Comparison of ENCODE assay signal across 20 cellular contexts in the genomic region with DNA sequence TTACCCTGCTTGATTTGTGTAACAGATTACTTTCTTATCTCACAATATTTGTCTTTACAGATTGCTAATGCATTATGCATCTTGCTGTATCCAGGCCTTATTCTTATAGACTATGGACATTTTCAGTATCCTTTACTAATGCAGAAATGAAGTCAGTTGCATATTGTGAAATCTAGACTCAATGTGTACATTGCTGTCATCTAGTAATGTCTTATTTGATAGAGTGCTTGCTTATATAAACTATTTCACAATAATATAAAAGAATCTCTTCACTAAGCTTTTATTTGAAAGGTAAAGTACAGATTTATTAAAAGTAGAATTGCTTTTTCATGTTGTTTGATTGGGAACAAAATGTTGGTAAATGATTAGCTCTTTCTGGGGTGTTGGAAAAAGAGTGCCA. TPM values are rescaled to one million over a fixed set of nuclear protein-coding genes. Genes with fewer than 3 reads are reported as not detected.
DNase-seq lines count a peak whose midpoint lies in the region; ATAC-seq, FAIRE-seq and TF ChIP-seq lines count a peak whose summit lies in the region.
"Had no signal": no experiment of that assay in that cellular context is flagged by ENCODE, and none has a peak within 500 bp of the region (broad histone marks: within the 10 kb centered on the region; RNA-seq: fewer than 3 reads in every experiment).

No MANE protein-coding gene starts in this region.

- H3K9me3 ChIP-seq in SK-N-MC (ENCODE audit: low read depth, low read length), result no peaks in the 10 kb centered on the region
- H3K9me3 ChIP-seq in small intestine (ENCODE audit: control insufficient read depth, low read depth), result no peaks in the 10 kb centered on the region
- H3K9me3 ChIP-seq in suprapubic skin, result no peaks in the 10 kb centered on the region
- H3K9me3 ChIP-seq: BLaER1, Peyer's patch had no signal

- H3K4me1 ChIP-seq in small intestine (ENCODE audit: control insufficient read depth in 2 of 2, insufficient read depth in 1 of 2, low read depth in 1 of 2, low read length in 1 of 2), result no peaks in the 10 kb centered on the region
- no peaks in the 10 kb centered on the region for H3K4me1 ChIP-seq in suprapubic skin
- H3K4me1 ChIP-seq: BLaER1, Peyer's patch had no signal

- ATAC-seq in left lobe of liver, result peak; percentile 46
- ATAC-seq in HG02759 (IDR thresholded peaks at IDR 0.05; ENCODE audit: unreplicated experiment), result no peak

- TF ChIP-seq EP300 in suprapubic skin (IDR thresholded peaks at IDR 0.05), result no peak

- FAIRE-seq in small intestine (lab: Jason Lieb, UNC), result peak; percentile 76

- H3K27me3 ChIP-seq in small intestine (ENCODE audit: control insufficient read depth in 2 of 2, insufficient read depth in 2 of 2, low read length in 2 of 2), result no peaks in the 10 kb centered on the region
- H3K27me3 ChIP-seq in suprapubic skin, result no peaks in the 10 kb centered on the region
- H3K27me3 ChIP-seq: BLaER1, Peyer's patch had no signal

- DNase-seq in SK-N-MC (ENCODE audit: low read depth, low spot score) (no peak), epithelial cell of esophagus (ENCODE audit: low read depth) (peak; percentile 23), left lobe of liver (ENCODE audit: low spot score) (no peak), small intestine (no peak), suprapubic skin (ENCODE audit: low spot score in 2 of 2) (no peak)
- no peak for DNase-seq in activated CD4-positive, CD25-positive, alpha-beta regulatory T cell (lab: John Stamatoyannopoulos, UW)
- DNase-seq: ACHN; CD4-positive, alpha-beta T cell; COR-L47; DMS79 treated with DMSO at 0.1 percent for 48 hours; HFFc6; KG1; NCI-H1694 treated with DMSO at 0.1 percent for 48 hours; NCI-H2081 treated with DMSO at 0.1 percent for 48 hours; NCI-H2171 treated with DMSO at 0.1 percent for 48 hours; NCI-H524 treated with DMSO at 0.1 percent for 48 hours; NCI-H82; Peyer's patch had no signal

- H3K36me3 ChIP-seq in SK-N-MC (ENCODE audit: insufficient read depth, low read length) (peaks cover 26% of the 10 kb centered on the region), small intestine (ENCODE audit: control insufficient read depth in 2 of 2, insufficient read depth in 2 of 2, low read length in 2 of 2) (peaks cover 0 to under 1% of the 10 kb centered on the region in 2 donors), suprapubic skin (peaks cover 7% of the 10 kb centered on the region)

- TF ChIP-seq POLR2A in suprapubic skin (IDR thresholded peaks at IDR 0.05), result no peak

- no peak for TF ChIP-seq CTCF in epithelial cell of esophagus (IDR thresholded peaks at IDR 0.05; ENCODE audit: insufficient read depth, low read depth, low read length, missing control alignments)
- TF ChIP-seq CTCF in suprapubic skin (IDR thresholded peaks at IDR 0.05), result no peak

- H3K27ac ChIP-seq in SK-N-MC, result peak overlapping the region; percentile 23; the same call in 1 of the 2 replicates
- no peak overlapping the region for H3K27ac ChIP-seq in small intestine (ENCODE audit: low read depth in 1 of 2, low read length in 1 of 2)
- H3K27ac ChIP-seq in suprapubic skin, result no peak overlapping the region
- H3K27ac ChIP-seq: BLaER1, Peyer's patch had no signal

- no peak overlapping the region for H3K9ac ChIP-seq in SK-N-MC (ENCODE audit: insufficient read length)
- H3K9ac ChIP-seq: BLaER1 had no signal

- no peak overlapping the region for H3K4me3 ChIP-seq in SK-N-MC
- no peak overlapping the region for H3K4me3 ChIP-seq in epithelial cell of esophagus (ENCODE audit: low read length)
- H3K4me3 ChIP-seq in small intestine (ENCODE audit: low read depth in 1 of 2, low read length in 2 of 2), result no peak overlapping the region
- H3K4me3 ChIP-seq in suprapubic skin, result no peak overlapping the region
- H3K4me3 ChIP-seq: BLaER1, Peyer's patch had no signal

RNA-seq across cellular contexts. Expression of a gene that starts 39.6 kb away (rescaled TPM):
- total RNA-seq in left lobe of liver (5.4 TPM), suprapubic skin (10 to 100 TPM in 3 of 4 donors, 1 to 10 TPM in 1; 10.0 to 45.0 (median 17.6) TPM)
- 10 to 100 TPM in 1 of 3 donors, 1 to 10 TPM in 2; 5.9 to 13.5 (median 9.2) TPM for polyA plus RNA-seq in small intestine
